13 cellular contexts compared by ENCODE assay signal in the genomic region with DNA sequence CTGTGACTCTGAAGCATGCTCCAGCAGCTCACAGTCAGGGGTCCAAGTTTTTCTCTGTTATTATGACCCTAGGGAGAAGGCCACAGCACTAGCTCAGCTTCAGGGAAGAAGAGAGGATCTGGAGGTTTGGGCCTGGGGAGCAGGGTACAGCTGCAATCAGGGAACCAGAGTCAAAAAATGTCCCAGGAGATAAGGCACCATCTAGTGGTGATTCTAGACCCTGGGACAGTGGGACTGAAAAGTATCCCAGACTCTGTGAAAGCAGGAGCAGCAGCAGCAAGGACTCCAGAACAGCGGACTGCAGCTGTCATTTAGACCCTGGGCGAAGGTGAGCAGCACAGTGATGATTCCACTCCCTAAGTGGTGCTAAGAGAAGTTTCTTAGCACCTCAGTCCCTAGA.
A peak's percentile ranks its signal among the peaks of the same experiment; 100 is the strongest.
DNase-seq lines count a peak whose midpoint lies in the region; ATAC-seq, FAIRE-seq and TF ChIP-seq lines count a peak whose summit lies in the region.
"Had no signal": no experiment of that assay in that cellular context is flagged by ENCODE, and none has a peak within 500 bp of the region (broad histone marks: within the 10 kb centered on the region; RNA-seq: fewer than 3 reads in every experiment).

No MANE protein-coding gene starts in this region.

- WGBS in small intestine, 3 donors: 25 to 57% (median 33%) methylated on average over 2 of the region's 2 CpGs

- no peaks in the 10 kb centered on the region for H3K9me3 ChIP-seq in small intestine (ENCODE audit: control insufficient read depth, low read depth)
- H3K9me3 ChIP-seq: gastrocnemius medialis had no signal

- H3K4me3 ChIP-seq in epithelial cell of esophagus (ENCODE audit: low read length): no peak overlapping the region
- no peak overlapping the region for H3K4me3 ChIP-seq in small intestine (ENCODE audit: low read depth in 1 of 2, low read length in 2 of 2)
- H3K4me3 ChIP-seq: gastrocnemius medialis, GM23248 had no signal

- ATAC-seq in HG03565 (IDR thresholded peaks at IDR 0.05; ENCODE audit: unreplicated experiment): no peak
- ATAC-seq: gastrocnemius medialis had no signal

- no peaks in the 10 kb centered on the region for H3K36me3 ChIP-seq in small intestine (ENCODE audit: control insufficient read depth in 2 of 2, insufficient read depth in 2 of 2, low read length in 2 of 2)
- H3K36me3 ChIP-seq: gastrocnemius medialis had no signal

- DNase-seq in SIG-M5 treated with dmso at 0.1 percent for 504 hours (lab: John Stamatoyannopoulos, UW; ENCODE audit: unreplicated experiment) (peak; percentile 6), SIG-M5 (lab: John Stamatoyannopoulos, UW) (no peak), NAMALWA (ENCODE audit: low spot score) (peak; percentile 44), epithelial cell of esophagus (ENCODE audit: low read depth) (no peak), small intestine (peak; percentile 48), amygdala (lab: John Stamatoyannopoulos, UW) (no peak), GM12892 (ENCODE audit: insufficient read length) (no peak)
- DNase-seq: activated T-cell treated with anti-CD3 and anti-CD28 coated beads, Interleukin-2, amount 50 U/mL, for 24 hours; cerebellar nuclear complex; gastrocnemius medialis; GM23248; NCI-H226 had no signal

- no peak for FAIRE-seq in small intestine (lab: Jason Lieb, UNC)
- no peak for FAIRE-seq in GM12892 (lab: Jason Lieb, UNC)

- H3K27ac ChIP-seq in small intestine (ENCODE audit: low read depth in 1 of 2, low read length in 1 of 2): no peak overlapping the region
- H3K27ac ChIP-seq: gastrocnemius medialis, GM23248 had no signal

- peak; percentile 28 for TF ChIP-seq CTCF in epithelial cell of esophagus (IDR thresholded peaks at IDR 0.05; ENCODE audit: insufficient read depth, low read depth, low read length, missing control alignments)

- H3K4me1 ChIP-seq in small intestine (ENCODE audit: control insufficient read depth in 2 of 2, insufficient read depth in 1 of 2, low read depth in 1 of 2, low read length in 1 of 2): peaks cover 0 to 2% of the 10 kb centered on the region in 2 donors
- H3K4me1 ChIP-seq: gastrocnemius medialis had no signal

- no peak for TF ChIP-seq POLR2A in GM12892 (IDR thresholded peaks at IDR 0.05; ENCODE audit: low read depth, low read length)

- no peaks in the 10 kb centered on the region for H3K27me3 ChIP-seq in small intestine (ENCODE audit: control insufficient read depth in 2 of 2, insufficient read depth in 2 of 2, low read length in 2 of 2)
- H3K27me3 ChIP-seq: gastrocnemius medialis had no signal

Comparison
In these comparisons a context has a peak if more than half of its experiments do, and no peak if none do; other contexts are left out.
1. DNase-seq: peak in SIG-M5 treated with dmso at 0.1 percent for 504 hours (single experiment), NAMALWA (single experiment) and small intestine (single experiment); none in SIG-M5 (single experiment), epithelial cell of esophagus (single experiment), amygdala (0 of 56) and GM12892 (single experiment).